In genomic region chr10:124741281-124741921, GRCh38 we compare ENCODE assay signal across 8 cellular contexts. TPM values are rescaled to one million over a fixed set of nuclear protein-coding genes. Genes with fewer than 3 reads are reported as not detected.
A peak's percentile ranks its signal among the peaks of the same experiment; 100 is the strongest.
DNase-seq lines count a peak whose midpoint lies in the region; ATAC-seq and TF ChIP-seq lines count a peak whose summit lies in the region.

No MANE protein-coding gene starts in this region.

- peaks cover 76% of the 10 kb centered on the region for H3K79me2 ChIP-seq in DND-41 (ENCODE audit: insufficient read depth, low read length)

- H3K4me3 ChIP-seq in DND-41 (ENCODE audit: low read depth in 1 of 2, low read length in 2 of 2) (peak overlapping the region; percentile 72 to 74), adrenal gland (peak overlapping the region in 1 of 4 donors; percentile 79), cardiac muscle cell (no peak overlapping the region), aorta (ENCODE audit: low read length in 2 of 2) (no peak overlapping the region)

- peaks cover 34% of the 10 kb centered on the region; the same call in 1 of the 2 replicates for H4K20me1 ChIP-seq in DND-41 (ENCODE audit: insufficient read depth, low read length)

- H3K27ac ChIP-seq in DND-41 (ENCODE audit: low read length) (peak overlapping the region; percentile 84), adrenal gland (peak overlapping the region; percentile 44 to 95 (median 90)), cardiac muscle cell (no peak overlapping the region), aorta (ENCODE audit: low read depth in 1 of 2, low read length in 2 of 2) (no peak overlapping the region)

- peak; percentile 91 for TF ChIP-seq CTCF in DND-41 (IDR thresholded peaks at IDR 0.05; ENCODE audit: borderline replicate concordance, extremely low read depth, low read length, poor library complexity, severe bottlenecking)
- TF ChIP-seq CTCF in LNCAP (IDR thresholded peaks at IDR 0.05), result peak; percentile 79
- TF ChIP-seq CTCF in adrenal gland (IDR thresholded peaks at IDR 0.05), result peak; percentile 80 to 99 (median 96)
- peak; percentile 79 for TF ChIP-seq CTCF in cardiac muscle cell (IDR thresholded peaks at IDR 0.05; ENCODE audit: low read depth, low read length)

- H3K27me3 ChIP-seq in DND-41 (ENCODE audit: insufficient read depth, low read length, poor library complexity) (no peaks in the 10 kb centered on the region), adrenal gland (no peaks in the 10 kb centered on the region), cardiac muscle cell (no peaks in the 10 kb centered on the region), aorta (ENCODE audit: control insufficient read depth in 1 of 2, insufficient read depth in 2 of 2, low read length in 1 of 2) (no peaks in the 10 kb centered on the region)

- H3K9ac ChIP-seq in DND-41 (ENCODE audit: low read depth, low read length), result peak overlapping the region; percentile 90

- no peak overlapping the region for H2AFZ ChIP-seq in DND-41 (ENCODE audit: low read depth, low read length)

- TF ChIP-seq POLR2A in adrenal gland (IDR thresholded peaks at IDR 0.05), result peak in 1 of 2 donors; percentile 52

- ATAC-seq in DND-41 (ENCODE audit: insufficient read depth, low read depth) (peak; percentile 67), GM21717 (IDR thresholded peaks at IDR 0.05; ENCODE audit: unreplicated experiment) (peak; percentile 41), aorta (ENCODE audit: low FRiP score) (peak; percentile 84)

- peaks cover 73% of the 10 kb centered on the region for H3K4me1 ChIP-seq in DND-41 (ENCODE audit: insufficient read depth, low read length)
- peaks cover 68 to 73% of the 10 kb centered on the region in 2 donors for H3K4me1 ChIP-seq in adrenal gland (replicated peaks in 1 of 2)
- H3K4me1 ChIP-seq in cardiac muscle cell (ENCODE audit: low read depth), result peaks cover 40% of the 10 kb centered on the region
- peaks cover 0 to 2% of the 10 kb centered on the region in 2 donors for H3K4me1 ChIP-seq in aorta (ENCODE audit: control insufficient read depth in 1 of 2, insufficient read depth in 2 of 2, low read length in 2 of 2)

- H3K36me3 ChIP-seq in DND-41 (ENCODE audit: insufficient read depth, low read length) (peaks cover 11% of the 10 kb centered on the region; the same call in 1 of the 2 replicates), adrenal gland (replicated peaks in 1 of 2) (no peaks in the 10 kb centered on the region), cardiac muscle cell (no peaks in the 10 kb centered on the region), aorta (ENCODE audit: control insufficient read depth in 1 of 2, insufficient read depth in 2 of 2, low read length in 1 of 2) (no peaks in the 10 kb centered on the region)

- H3K9me3 ChIP-seq in DND-41 (ENCODE audit: insufficient read depth, low read length, severe bottlenecking) (no peaks in the 10 kb centered on the region), adrenal gland (replicated peaks in 1 of 3) (no peaks in the 10 kb centered on the region), cardiac muscle cell (ENCODE audit: low read depth) (no peaks in the 10 kb centered on the region), aorta (ENCODE audit: control insufficient read depth, low read length) (no peaks in the 10 kb centered on the region)

- DNase-seq in DND-41 (peak; percentile 85), SKM-1 treated with dmso at 0.1 percent for 144 hours (lab: John Stamatoyannopoulos, UW; ENCODE audit: unreplicated experiment) (peak; percentile 82), adrenal gland (peak; percentile 85 to 96 (median 92)), cardiac muscle cell (ENCODE audit: low read depth in 1 of 2, low spot score in 1 of 2) (peak; percentile 85 to 91), posterior vena cava (ENCODE audit: low spot score) (peak; percentile 94), aorta (peak; percentile 92 to 93)

- peak overlapping the region; percentile 69 for H3K4me2 ChIP-seq in DND-41 (ENCODE audit: insufficient read depth, low read length)

- WGBS in adrenal gland, 4 donors, result 12 to 17% (median 16%) methylated on average over 13 of the region's 13 CpGs
- 24 to 25% methylated on average over 13 of the region's 13 CpGs for WGBS in aorta, 2 donors

- intact Hi-C loops in adrenal gland (cut with DNase I), result loop anchor here in 1 of 2 donors (5.0 kb wide), 1 partner anchor 204 kb away; no protein-coding TSS in a partner anchor
- intact Hi-C loops in posterior vena cava (cut with DNase I), result loop anchor here in 1 of 2 donors (5.0 kb wide), 3 partner anchors 39 to 209 kb away; no protein-coding TSS in a partner anchor
- intact Hi-C loops in aorta (cut with DNase I), result loop anchor here (5.0 kb wide), 3 partner anchors 94 to 209 kb away; no protein-coding TSS in a partner anchor

RNA-seq across cellular contexts. Expression of gene FAM53B, which starts 2.8 kb away (rescaled TPM):
- total RNA-seq in adrenal gland (10 to 100 TPM; 37.7 to 90.9 (median 82.3) TPM), cardiac muscle cell (28.7 and 34.8 TPM in 2 replicates), posterior vena cava (10 to 100 TPM; 15.6 to 21.4 TPM), aorta (10 to 100 TPM; 13.4 to 20.6 TPM)
- polyA plus RNA-seq in adrenal gland (10 to 100 TPM; 15.1 to 56.7 (median 17.8) TPM), cardiac muscle cell (10.2 and 13.6 TPM in 2 replicates), aorta (1 to 10 TPM; 5.1 to 5.9 TPM)

RNA-seq across cellular contexts. Expression of gene EEF1AKMT2, which starts 50.3 kb away (rescaled TPM):
- total RNA-seq in adrenal gland (10 to 100 TPM in 7 of 8 donors, 1 to 10 TPM in 1; 2.7 to 20.1 (median 15.6) TPM), cardiac muscle cell (14.7 and 23.9 TPM in 2 replicates), posterior vena cava (10 to 100 TPM; 14.8 to 15.3 TPM), aorta (10 to 100 TPM; 14.7 to 21.2 TPM)
- polyA plus RNA-seq in adrenal gland (10 to 100 TPM; 16.5 to 24.5 (median 17.8) TPM), cardiac muscle cell (17.3 and 29.9 TPM in 2 replicates), aorta (10 to 100 TPM in 1 of 2 donors, 1 to 10 TPM in 1; 9.6 to 11.1 TPM)

Comparison
In these comparisons a context has a peak if more than half of its experiments do, and no peak if none do; other contexts are left out.
1. H3K27ac ChIP-seq: peak in DND-41 (single experiment) and adrenal gland (5 of 5); none in cardiac muscle cell (single experiment) and aorta (0 of 2).
2. H3K4me3 ChIP-seq: peak in DND-41 (2 of 2); none in cardiac muscle cell (single experiment) and aorta (0 of 2).
3. Peak in every context shown above with its lines, with median percentiles within 50 percentile points of each other: ATAC-seq, DNase-seq and CTCF ChIP-seq.